Comparison of ENCODE assay signal across 19 cellular contexts in the genomic region with DNA sequence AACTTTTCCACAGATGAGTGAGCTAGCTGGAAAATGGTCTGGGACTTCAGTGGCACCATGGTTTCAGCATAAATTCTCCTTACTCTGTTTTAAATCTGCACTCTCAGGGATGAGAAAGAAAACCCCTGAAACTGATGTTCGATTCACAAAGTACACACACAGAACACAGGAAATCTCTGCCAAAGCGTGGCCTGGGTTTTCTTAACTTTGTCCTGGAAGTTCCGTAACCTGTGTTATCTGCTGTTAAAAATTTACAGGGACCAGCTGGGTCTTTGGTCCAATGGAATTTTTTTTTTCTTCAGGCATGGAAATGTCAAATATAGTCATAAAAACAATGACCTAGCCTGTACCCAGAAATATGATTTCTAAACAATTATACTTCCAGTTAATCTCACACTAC. TPM values are rescaled to one million over a fixed set of nuclear protein-coding genes. Genes with fewer than 3 reads are reported as not detected.
DNase-seq lines count a peak whose midpoint lies in the region; FAIRE-seq and TF ChIP-seq lines count a peak whose summit lies in the region.
"Had no signal": no experiment of that assay in that cellular context is flagged by ENCODE, and none has a peak within 500 bp of the region (broad histone marks: within the 10 kb centered on the region; RNA-seq: fewer than 3 reads in every experiment).

No MANE protein-coding gene starts in this region.

- H3K27me3 ChIP-seq in CD4-positive, alpha-beta memory T cell (ENCODE audit: insufficient read depth, low read length): no peaks in the 10 kb centered on the region
- H3K27me3 ChIP-seq in tibial artery: no peaks in the 10 kb centered on the region
- H3K27me3 ChIP-seq: thyroid gland had no signal

- no peaks in the 10 kb centered on the region for H3K9me3 ChIP-seq in CD4-positive, alpha-beta memory T cell (ENCODE audit: control insufficient read depth in 1 of 2, low read length in 2 of 2)
- H3K9me3 ChIP-seq in kidney (ENCODE audit: control insufficient read depth in 1 of 2, low read length in 2 of 2): no peaks in the 10 kb centered on the region
- H3K9me3 ChIP-seq in tibial artery: no peaks in the 10 kb centered on the region
- H3K9me3 ChIP-seq: heart left ventricle, thyroid gland had no signal

- POLR2A ChIA-PET in CD4-positive, alpha-beta memory T cell (lab: Charles Lee; ENCODE audit: partially characterized antibody): interaction anchor here (1.4 to 11.9 kb wide), 5 partner anchors 10 to 92 kb away, joined by 3 to 270 read pairs (median 5); no protein-coding TSS in a partner anchor

- H3K27ac Mint-ChIP-seq in CD4-positive, alpha-beta memory T cell: peak overlapping the region in 4 of 7 donors; percentile 9 to 85 (median 56)
- H3K27ac Mint-ChIP-seq in osteocyte (ENCODE audit: unreplicated experiment): no peak overlapping the region
- H3K27ac Mint-ChIP-seq: GM23338 had no signal

- peaks cover 51 to 55% of the 10 kb centered on the region in 2 donors for H3K36me3 Mint-ChIP-seq in CD4-positive, alpha-beta memory T cell
- H3K36me3 Mint-ChIP-seq in osteocyte (ENCODE audit: unreplicated experiment): no peaks in the 10 kb centered on the region

- intact Hi-C loops in CD4-positive, alpha-beta memory T cell (cut with micrococcal nuclease): no loop called here
- intact Hi-C loops in kidney (cut with DNase I): no loop called here
- intact Hi-C loops in tibial artery (cut with DNase I; ENCODE audit: low total_unique reads): no loop called here

- H3K4me1 ChIP-seq in CD4-positive, alpha-beta memory T cell (ENCODE audit: insufficient read depth, low read length): peaks cover 58% of the 10 kb centered on the region
- H3K4me1 ChIP-seq in kidney (ENCODE audit: control insufficient read depth in 1 of 2, insufficient read depth in 1 of 2, low read depth in 1 of 2, low read length in 2 of 2): peaks cover 8 to 14% of the 10 kb centered on the region in 2 donors
- peaks cover 0 to 13% (median 6%) of the 10 kb centered on the region in 4 donors for H3K4me1 ChIP-seq in tibial artery

- H3K27me3 Mint-ChIP-seq in CD4-positive, alpha-beta memory T cell: no peaks in the 10 kb centered on the region
- no peaks in the 10 kb centered on the region for H3K27me3 Mint-ChIP-seq in osteocyte (ENCODE audit: unreplicated experiment)

- H3K4me3 ChIP-seq in CD4-positive, alpha-beta memory T cell (ENCODE audit: low read length in 2 of 2): no peak overlapping the region
- H3K4me3 ChIP-seq in kidney (ENCODE audit: low read length in 2 of 2): no peak overlapping the region
- H3K4me3 ChIP-seq in tibial artery: no peak overlapping the region
- H3K4me3 ChIP-seq: GM23338, heart left ventricle, thyroid gland had no signal

- no peak for DNase-seq in CD4-positive, alpha-beta memory T cell
- DNase-seq in HuH-7.5 (ENCODE audit: low spot score) (peak; percentile 40), kidney (no peak), osteocyte (ENCODE audit: extremely low spot score, unreplicated experiment) (peak; percentile 11), tibial artery (no peak), NCI-H187 treated with DMSO at 0.1 percent for 48 hours (lab: John Stamatoyannopoulos, UW) (no peak)
- no peak for DNase-seq in stimulated activated CD4-positive, alpha-beta T cell treated with anti-CD3 and anti-CD28 coated beads, Interleukin-2, amount 100 ng/mL, for 24 hours
- DNase-seq: heart left ventricle, MV-4-11, NCI-H1694 treated with DMSO at 0.1 percent for 48 hours, NCI-H226, OCI-M1, right cardiac atrium, thyroid gland had no signal

- H3K4me3 Mint-ChIP-seq in CD4-positive, alpha-beta memory T cell: peak overlapping the region in 2 of 8 donors; percentile 34 to 36
- H3K4me3 Mint-ChIP-seq in osteocyte (ENCODE audit: unreplicated experiment): no peak overlapping the region
- H3K4me3 Mint-ChIP-seq: GM23338 had no signal

- no peaks in the 10 kb centered on the region for H3K36me3 ChIP-seq in CD4-positive, alpha-beta memory T cell (ENCODE audit: insufficient read depth, low read length)
- no peaks in the 10 kb centered on the region for H3K36me3 ChIP-seq in kidney (ENCODE audit: control insufficient read depth in 1 of 2, insufficient read depth in 2 of 2, low read length in 2 of 2)
- H3K36me3 ChIP-seq in tibial artery: no peaks in the 10 kb centered on the region
- H3K36me3 ChIP-seq: heart left ventricle, thyroid gland had no signal

- peaks cover 55 to 92% (median 76%) of the 10 kb centered on the region in 4 donors for H3K4me1 Mint-ChIP-seq in CD4-positive, alpha-beta memory T cell
- H3K4me1 Mint-ChIP-seq in osteocyte (ENCODE audit: unreplicated experiment): peaks cover 40% of the 10 kb centered on the region

- CTCF ChIA-PET in CD4-positive, alpha-beta memory T cell (lab: Charles Lee; ENCODE audit: partially characterized antibody): interaction anchor here (0.8 to 10.6 kb wide), 3 partner anchors 11 to 31 kb away, joined by 3 to 140 read pairs (median 7); no protein-coding TSS in a partner anchor

- FAIRE-seq in kidney (lab: Jason Lieb, UNC): no peak
- FAIRE-seq: bronchial epithelial cell, TTC549 had no signal

- TF ChIP-seq CTCF in kidney (IDR thresholded peaks at IDR 0.05; ENCODE audit: borderline replicate concordance, extremely low read depth, insufficient read depth): no peak
- TF ChIP-seq CTCF in osteocyte (IDR thresholded peaks at IDR 0.05): no peak
- no peak for TF ChIP-seq CTCF in tibial artery (IDR thresholded peaks at IDR 0.05)

- H3K27ac ChIP-seq in CD4-positive, alpha-beta memory T cell (ENCODE audit: low read depth, low read length): no peak overlapping the region
- H3K27ac ChIP-seq in kidney (ENCODE audit: low read depth in 2 of 2, low read length in 2 of 2) (peak overlapping the region; percentile 24 to 45), tibial artery (no peak overlapping the region)
- H3K27ac ChIP-seq: heart left ventricle, KMS-11, thyroid gland had no signal

- no peak overlapping the region for H3K9ac ChIP-seq in kidney (ENCODE audit: low read length in 2 of 2)
- H3K9ac ChIP-seq: KMS-11 had no signal

- no peaks in the 10 kb centered on the region for H3K9me3 Mint-ChIP-seq in CD4-positive, alpha-beta memory T cell
- H3K9me3 Mint-ChIP-seq in osteocyte (ENCODE audit: unreplicated experiment): no peaks in the 10 kb centered on the region
- H3K9me3 Mint-ChIP-seq: GM23338 had no signal

RNA-seq across cellular contexts. Expression of gene SCML4, which starts 7.3 kb away (rescaled TPM):
- 10 to 100 TPM; 85.2 to 90.2 TPM for total RNA-seq in CD4-positive, alpha-beta memory T cell
- polyA plus RNA-seq in CD4-positive, alpha-beta memory T cell: 100 to 1,000 TPM in 1 of 2 donors, 10 to 100 TPM in 1; 78.9 to 105 TPM
- total RNA-seq in kidney (5.4 TPM), osteocyte (not detected in 2 replicates)
- polyA plus RNA-seq in kidney (ENCODE audit: insufficient read depth, low read depth, low replicate concordance): 0.22 TPM
- total RNA-seq: bronchial epithelial cell, dermis microvascular lymphatic vessel endothelial cell, GM23338 had no signal
- polyA plus RNA-seq: GM23338 had no signal

Comparison
In these comparisons a context has a peak if more than half of its experiments do, and no peak if none do; other contexts are left out.
1. DNase-seq: peak in HuH-7.5 (single experiment) and osteocyte (single experiment); none in CD4-positive, alpha-beta memory T cell (0 of 5), kidney (single experiment), stimulated activated CD4-positive, alpha-beta T cell treated with anti-CD3 and anti-CD28 coated beads, Interleukin-2, amount 100 ng/mL, for 24 hours (0 of 2), tibial artery (0 of 2) and NCI-H187 treated with DMSO at 0.1 percent for 48 hours (single experiment).
2. H3K27ac ChIP-seq: peak in kidney (2 of 2); none in CD4-positive, alpha-beta memory T cell (single experiment) and tibial artery (0 of 2).
3. RNA of gene SCML4, which starts 7.3 kb away (total RNA-seq): 85.2 to 90.2 TPM in CD4-positive, alpha-beta memory T cell; 5.4 TPM in kidney (single experiment) and not detected in osteocyte; every median in the first group is over 10 times any median in the second.